8 cellular contexts compared by ENCODE assay signal in genomic region chr9:34620061-34620994, GRCh38.
DNase-seq lines count a peak whose midpoint lies in the region; ATAC-seq and TF ChIP-seq lines count a peak whose summit lies in the region.

Gene DCTN3, minus strand, starts transcription at chr9:34620495. Its CDS starts 31 bp downstream, at chr9:34620464.

- DNase-seq in Ammon's horn (ENCODE audit: low spot score) = peak; percentile 99
- peak; percentile 62 for DNase-seq in NCI-H524 treated with DMSO at 0.1 percent for 48 hours (lab: John Stamatoyannopoulos, UW)
- DNase-seq in activated CD4-positive, alpha-beta T cell treated with anti-CD3 and anti-CD28 coated beads for 4 hours = peak; percentile 87 to 89
- DNase-seq in coronary artery (ENCODE audit: low spot score) = peak; percentile 96
- DNase-seq in left kidney (ENCODE audit: low read depth, low spot score) = peak; percentile 98
- peak; percentile 87 to 90 for DNase-seq in stimulated activated CD4-positive, alpha-beta T cell treated with anti-CD3 and anti-CD28 coated beads, Interleukin-2, amount 100 ng/mL, for 24 hours

- H3K27ac ChIP-seq in coronary artery = peak within 1 kb of the TSS; percentile 26 to 72

- H3K4me3 ChIP-seq in coronary artery = peak within 1 kb of the TSS; percentile 97

- TF ChIP-seq CTCF in coronary artery (IDR thresholded peaks at IDR 0.05) = no peak

- peak; percentile 97 for ATAC-seq in HG03439 (IDR thresholded peaks at IDR 0.05; ENCODE audit: unreplicated experiment)

- TF ChIP-seq POLR2A in GM19193 (IDR thresholded peaks at IDR 0.05; ENCODE audit: extremely low read depth, insufficient read depth, insufficient read length) = peak; percentile 80

Comparison
In these comparisons a context has a peak if more than half of its experiments do, and no peak if none do; other contexts are left out.
1. Peak in every context shown above with its lines: DNase-seq, ATAC-seq, H3K4me3 ChIP-seq and H3K27ac ChIP-seq.